Comparison of ENCODE assay signal across 8 cellular contexts in genomic region chr19:57682226-57682766, GRCh38. TPM values are rescaled to one million over a fixed set of nuclear protein-coding genes. Genes with fewer than 3 reads are reported as not detected.
DNase-seq lines count a peak whose midpoint lies in the region; ATAC-seq, FAIRE-seq and TF ChIP-seq lines count a peak whose summit lies in the region.

No MANE protein-coding gene starts in this region.

- POLR2A ChIA-PET in WTC11 (lab: Charles Lee) = interaction anchor here (1.0 to 2.7 kb wide), 9 partner anchors 12 to 356 kb away, joined by 3 to 19 read pairs (median 4); partner anchors contain the start of genes ZIK1, ZNF154, ZNF211 and ZNF776

- peaks cover 36% of the 10 kb centered on the region for H3K36me3 ChIP-seq in thoracic aorta

- H3K9me3 ChIP-seq in thoracic aorta = peaks cover 45% of the 10 kb centered on the region

- H3K27ac Mint-ChIP-seq in activated CD4-positive, alpha-beta T cell treated with anti-CD3 and anti-CD28 coated beads, Interleukin-2, amount 10 ng/mL, durations not matched to agents 24 days and 14 days = peak overlapping the region; percentile 93
- H3K27ac Mint-ChIP-seq in WTC11 (peak overlapping the region; percentile 89), immature natural killer cell (peak overlapping the region; percentile 81 to 95 (median 92))

- H3K4me3 Mint-ChIP-seq in activated CD4-positive, alpha-beta T cell treated with anti-CD3 and anti-CD28 coated beads, Interleukin-2, amount 10 ng/mL, durations not matched to agents 24 days and 14 days = peak overlapping the region; percentile 96
- H3K4me3 Mint-ChIP-seq in WTC11 (peak overlapping the region; percentile 91), immature natural killer cell (peak overlapping the region; percentile 97 to 98 (median 98))

- FAIRE-seq in D721Med (lab: Jason Lieb, UNC) = no peak

- peaks cover 22% of the 10 kb centered on the region for H3K4me1 Mint-ChIP-seq in activated CD4-positive, alpha-beta T cell treated with anti-CD3 and anti-CD28 coated beads, Interleukin-2, amount 10 ng/mL, durations not matched to agents 24 days and 14 days
- peaks cover 20% of the 10 kb centered on the region for H3K4me1 Mint-ChIP-seq in WTC11
- H3K4me1 Mint-ChIP-seq in immature natural killer cell = peaks cover 41 to 73% of the 10 kb centered on the region in 2 donors

- H3K27me3 ChIP-seq in thoracic aorta (replicated peaks; ENCODE audit: insufficient read depth) = no peaks in the 10 kb centered on the region

- peaks cover 58% of the 10 kb centered on the region for H3K9me3 Mint-ChIP-seq in activated CD4-positive, alpha-beta T cell treated with anti-CD3 and anti-CD28 coated beads, Interleukin-2, amount 10 ng/mL, durations not matched to agents 24 days and 14 days
- H3K9me3 Mint-ChIP-seq in WTC11 = peaks cover 48% of the 10 kb centered on the region
- H3K9me3 Mint-ChIP-seq in immature natural killer cell = peaks cover 44 to 84% (median 61%) of the 10 kb centered on the region in 6 donors

- peaks cover 8 to 11% of the 10 kb centered on the region in 2 donors for H3K4me1 ChIP-seq in thoracic aorta (ENCODE audit: control insufficient read depth in 1 of 2, low read depth in 2 of 2)

- TF ChIP-seq CTCF in WTC11 (IDR thresholded peaks at IDR 0.05) (no peak), thoracic aorta (IDR thresholded peaks at IDR 0.05) (no peak), D721Med (IDR thresholded peaks at IDR 0.05; ENCODE audit: insufficient read depth, missing control alignments) (no peak)

- ATAC-seq in WTC11 (no peak), thoracic aorta (ENCODE audit: insufficient number of reproducible peaks, low FRiP score, low read depth) (no peak)

- H3K27me3 Mint-ChIP-seq in activated CD4-positive, alpha-beta T cell treated with anti-CD3 and anti-CD28 coated beads, Interleukin-2, amount 10 ng/mL, durations not matched to agents 24 days and 14 days = no peaks in the 10 kb centered on the region
- peaks cover 34% of the 10 kb centered on the region for H3K27me3 Mint-ChIP-seq in WTC11 (ENCODE audit: low read depth)
- peaks cover 12 to 13% (median 12%) of the 10 kb centered on the region in 3 donors for H3K27me3 Mint-ChIP-seq in immature natural killer cell (ENCODE audit: low read depth in 3 of 3)

- intact Hi-C loops in activated CD4-positive, alpha-beta T cell treated with anti-CD3 and anti-CD28 coated beads, Interleukin-2, amount 10 ng/mL, durations not matched to agents 24 days and 14 days (cut with micrococcal nuclease) = loop anchor here (5.0 kb wide), 1 partner anchor 70 kb away; the partner anchor contains the start of gene ZNF134

- DNase-seq in activated CD4-positive, alpha-beta T cell treated with anti-CD3 and anti-CD28 coated beads, Interleukin-2, amount 10 ng/mL, durations not matched to agents 24 days and 14 days = no peak
- no peak for DNase-seq in activated CD4-positive, alpha-beta T cell treated with anti-CD3 and anti-CD28 coated beads for 1 hour
- no peak for DNase-seq in WTC11 (ENCODE audit: low spot score)
- no peak for DNase-seq in immature natural killer cell
- no peak for DNase-seq in thoracic aorta (ENCODE audit: low spot score)
- no peak for DNase-seq in D721Med (ENCODE audit: insufficient read length, low spot score)
- no peak for DNase-seq in NCI-H2227 (lab: John Stamatoyannopoulos, UW; ENCODE audit: unreplicated experiment)
- DNase-seq in stimulated activated CD4-positive, alpha-beta T cell treated with anti-CD3 and anti-CD28 coated beads, Interleukin-15, amount 100 ng/mL, for 24 hours = no peak

- H3K27ac ChIP-seq in thoracic aorta = no peak overlapping the region

- peak overlapping the region; percentile 97 for H3K4me3 ChIP-seq in thoracic aorta

- CTCF ChIA-PET in WTC11 (lab: Charles Lee) = interaction anchor here (0.6 to 1.6 kb wide), 21 partner anchors 10 to 1504 kb away, joined by 3 to 22 read pairs (median 4); partner anchors contain the start of genes ZIK1, ZNF134, ZNF154 and ZNF211

- peaks cover 61% of the 10 kb centered on the region for H3K36me3 Mint-ChIP-seq in activated CD4-positive, alpha-beta T cell treated with anti-CD3 and anti-CD28 coated beads, Interleukin-2, amount 10 ng/mL, durations not matched to agents 24 days and 14 days (ENCODE audit: low read depth)
- peaks cover 56% of the 10 kb centered on the region for H3K36me3 Mint-ChIP-seq in WTC11
- peaks cover 49 to 57% (median 54%) of the 10 kb centered on the region in 3 donors for H3K36me3 Mint-ChIP-seq in immature natural killer cell

TF ChIP-seq in WTC11, 78 proteins besides CTCF, POLR2A, EP300 and RAD21 (continues in another document):
- TF ChIP-seq ZNF281 (CRISPR knock-in tag; IDR thresholded peaks at IDR 0.05) (no peak), FOXP1 (CRISPR knock-in tag; IDR thresholded peaks at IDR 0.05; ENCODE audit: borderline replicate concordance) (no peak; the same call in 1 of the 2 replicates), CREB1 (CRISPR knock-in tag; IDR thresholded peaks at IDR 0.05) (no peak), FOXP4 (CRISPR knock-in tag; IDR thresholded peaks at IDR 0.05) (no peak), SMAD4 (CRISPR knock-in tag; IDR thresholded peaks at IDR 0.05) (peak; percentile 36; the same call in 1 of the 2 replicates)

RNA-seq across cellular contexts. Expression of gene ZNF551, which starts 0.5 kb away (rescaled TPM):
- 10.0 and 10.7 TPM in 2 replicates for total RNA-seq in activated CD4-positive, alpha-beta T cell treated with anti-CD3 and anti-CD28 coated beads, Interleukin-2, amount 10 ng/mL, durations not matched to agents 24 days and 14 days
- total RNA-seq in WTC11 (2021) (30.2 to 32.4 TPM (median 31.3 TPM) in 3 replicates), thoracic aorta (10 to 100 TPM in 1 of 2 donors, 1 to 10 TPM in 1; 6.6 to 10.7 TPM)
- polyA plus RNA-seq in immature natural killer cell = 1 to 10 TPM; 5.6 to 6.9 (median 6.0) TPM

RNA-seq across cellular contexts. Expression of gene ZSCAN4, which starts 13.6 kb away (rescaled TPM):
- total RNA-seq in activated CD4-positive, alpha-beta T cell treated with anti-CD3 and anti-CD28 coated beads, Interleukin-2, amount 10 ng/mL, durations not matched to agents 24 days and 14 days = not detected in 2 replicates
- total RNA-seq in WTC11 (2021) = 0.09 to 0.13 TPM in 2 of 3 replicates, not detected in the other
- under 1 TPM in 1 of 3 donors, not detected in 2; 0.27 TPM for polyA plus RNA-seq in immature natural killer cell
- not detected for total RNA-seq in thoracic aorta

RNA-seq across cellular contexts. Expression of gene ZNF154, which starts 26.7 kb away (rescaled TPM):
- 3.1 and 3.9 TPM in 2 replicates for total RNA-seq in activated CD4-positive, alpha-beta T cell treated with anti-CD3 and anti-CD28 coated beads, Interleukin-2, amount 10 ng/mL, durations not matched to agents 24 days and 14 days
- 20.0 to 22.0 TPM (median 21.4 TPM) in 3 replicates for total RNA-seq in WTC11 (2021)
- 1 to 10 TPM; 1.6 to 4.2 (median 3.2) TPM for polyA plus RNA-seq in immature natural killer cell
- 1 to 10 TPM; 3.0 to 3.2 TPM for total RNA-seq in thoracic aorta

RNA-seq across cellular contexts. Expression of gene ZNF671, which starts 45.1 kb away (rescaled TPM):
- 5.1 and 5.5 TPM in 2 replicates for total RNA-seq in activated CD4-positive, alpha-beta T cell treated with anti-CD3 and anti-CD28 coated beads, Interleukin-2, amount 10 ng/mL, durations not matched to agents 24 days and 14 days
- 6.8 to 9.1 TPM (median 7.1 TPM) in 3 replicates for total RNA-seq in WTC11 (2021)
- 10 to 100 TPM; 13.5 to 21.8 (median 18.0) TPM for polyA plus RNA-seq in immature natural killer cell
- 1 to 10 TPM; 3.1 to 3.5 TPM for total RNA-seq in thoracic aorta

RNA-seq across cellular contexts. Expression of gene ZNF211, which starts 49.3 kb away (rescaled TPM):
- total RNA-seq in activated CD4-positive, alpha-beta T cell treated with anti-CD3 and anti-CD28 coated beads, Interleukin-2, amount 10 ng/mL, durations not matched to agents 24 days and 14 days = 7.7 and 10.0 TPM in 2 replicates
- 13.5 to 17.6 TPM (median 14.3 TPM) in 3 replicates for total RNA-seq in WTC11 (2021)
- polyA plus RNA-seq in immature natural killer cell = 10 to 100 TPM; 10.2 to 26.4 (median 20.5) TPM
- total RNA-seq in thoracic aorta = 10 to 100 TPM; 12.5 to 15.7 TPM
